In genomic region chr19:35404879-35405622, GRCh38 we compare ENCODE assay signal across 10 cellular contexts. TPM values are rescaled to one million over a fixed set of nuclear protein-coding genes. Genes with fewer than 3 reads are reported as not detected.
DNase-seq lines count a peak whose midpoint lies in the region; ATAC-seq and TF ChIP-seq lines count a peak whose summit lies in the region.
"Had no signal": no experiment of that assay in that cellular context is flagged by ENCODE, and none has a peak within 500 bp of the region (broad histone marks: within the 10 kb centered on the region; RNA-seq: fewer than 3 reads in every experiment).

No MANE protein-coding gene starts in this region.

- H3K9me3 ChIP-seq in PC-3 (ENCODE audit: low read length) (no peaks in the 10 kb centered on the region), WERI-Rb-1 (ENCODE audit: severe bottlenecking) (no peaks in the 10 kb centered on the region)
- H3K9me3 ChIP-seq: body of pancreas had no signal

- no peaks in the 10 kb centered on the region for H3F3A ChIP-seq in PC-3 (ENCODE audit: low read length, unreplicated experiment)

- no peaks in the 10 kb centered on the region for H3K9me2 ChIP-seq in PC-3 (replicated peaks; ENCODE audit: low read length)

- TF ChIP-seq CTCF in PC-3 (conservative IDR thresholded peaks at IDR 0.05; ENCODE audit: low read depth, low read length) (no peak), foreskin fibroblast (IDR thresholded peaks at IDR 0.05; ENCODE audit: low read depth, low read length) (no peak), WERI-Rb-1 (IDR thresholded peaks at IDR 0.05; ENCODE audit: low read depth, low read length) (no peak)

- intact Hi-C loops in PC-3 (cut with micrococcal nuclease): no loop called here

- H3K36me3 ChIP-seq in PC-3 (ENCODE audit: low read depth, low read length): no peaks in the 10 kb centered on the region
- no peaks in the 10 kb centered on the region for H3K36me3 ChIP-seq in WERI-Rb-1

- DNase-seq in COLO829 (ENCODE audit: low spot score) (peak; percentile 36), PC-3 (peak; percentile 36), foreskin fibroblast (peak; percentile 73 to 76), NCI-H2227 treated with DMSO at 0.1 percent for 48 hours (lab: John Stamatoyannopoulos, UW) (no peak), WERI-Rb-1 (no peak), NCI-H2107 (lab: John Stamatoyannopoulos, UW) (no peak), activated gamma-delta T cell treated with Interleukin-2 at 50 U/mL for 16 hours (no peak)

- H3K4me3 ChIP-seq in PC-3 (ENCODE audit: low read length): no peak overlapping the region
- H3K4me3 ChIP-seq in foreskin fibroblast (ENCODE audit: low read depth in 1 of 2, low read length in 2 of 2): no peak overlapping the region
- H3K4me3 ChIP-seq in WERI-Rb-1 (ENCODE audit: low read depth, low read length): no peak overlapping the region
- H3K4me3 ChIP-seq: body of pancreas had no signal

- H3K27me3 ChIP-seq in PC-3 (ENCODE audit: low read length) (peaks cover 15% of the 10 kb centered on the region; the same call in 1 of the 2 replicates), WERI-Rb-1 (ENCODE audit: insufficient read depth, low read depth, severe bottlenecking) (no peaks in the 10 kb centered on the region)
- H3K27me3 ChIP-seq: body of pancreas had no signal

- no peaks in the 10 kb centered on the region for H4K20me1 ChIP-seq in PC-3 (ENCODE audit: low read length)

- POLR2A ChIA-PET in PC-3 (lab: Charles Lee; ENCODE audit: unreplicated experiment): no interaction called here

- no peak overlapping the region for H3K27ac ChIP-seq in PC-3 (ENCODE audit: low read length)
- H3K27ac ChIP-seq in WERI-Rb-1: no peak overlapping the region
- H3K27ac ChIP-seq: body of pancreas had no signal

- no peaks in the 10 kb centered on the region for H3K79me2 ChIP-seq in PC-3 (ENCODE audit: low read length)

- H2AFZ ChIP-seq in PC-3 (ENCODE audit: low read length): no peak overlapping the region

- H3K9ac ChIP-seq in PC-3 (ENCODE audit: low read length): no peak overlapping the region

- BruUV-seq in PC-3 (replicated peaks; lab: Mats Ljungman, UMichigan): no TSS peak

- no peak overlapping the region for H3K4me2 ChIP-seq in PC-3 (ENCODE audit: low read length)

- H3K4me1 ChIP-seq in PC-3 (ENCODE audit: insufficient read depth, low read length): no peaks in the 10 kb centered on the region
- H3K4me1 ChIP-seq: body of pancreas had no signal

- ATAC-seq in GM21515 (IDR thresholded peaks at IDR 0.05; ENCODE audit: unreplicated experiment) (peak; percentile 62), PC-3 (no peak)
- ATAC-seq: body of pancreas had no signal

- CTCF ChIA-PET in PC-3 (lab: Charles Lee): no interaction called here

RNA-seq across cellular contexts. Expression of gene GPR42, which starts 34.2 kb away (rescaled TPM):
- total RNA-seq in PC-3 (2014; rRNA removed): not detected in 2 replicates
- total RNA-seq: body of pancreas, right cardiac atrium had no signal

RNA-seq across cellular contexts. Expression of gene FFAR2, which starts 43.0 kb away (rescaled TPM):
- not detected in 2 replicates for total RNA-seq in PC-3 (2014; rRNA removed)
- total RNA-seq: body of pancreas had no signal

RNA-seq across cellular contexts. Expression of gene FFAR3, which starts 46.8 kb away (rescaled TPM):
- total RNA-seq in PC-3 (2014; rRNA removed): not detected in 2 replicates
- total RNA-seq: body of pancreas had no signal

RNA-seq across cellular contexts. Expression of gene FFAR1, which starts 57.3 kb away (rescaled TPM):
- not detected in 2 replicates for total RNA-seq in PC-3 (2014; rRNA removed)
- total RNA-seq: right cardiac atrium had no signal

Comparison
In these comparisons a context has a peak if more than half of its experiments do, and no peak if none do; other contexts are left out.
1. DNase-seq: peak in COLO829 (single experiment), PC-3 (single experiment) and foreskin fibroblast (2 of 2); none in NCI-H2227 treated with DMSO at 0.1 percent for 48 hours (single experiment), WERI-Rb-1 (single experiment), NCI-H2107 (single experiment) and activated gamma-delta T cell treated with Interleukin-2 at 50 U/mL for 16 hours (single experiment).